Comparison of ENCODE assay signal across 19 cellular contexts in genomic region chr17:77620282-77620681, GRCh38.
A peak's percentile ranks its signal among the peaks of the same experiment; 100 is the strongest.
DNase-seq lines count a peak whose midpoint lies in the region; ATAC-seq, FAIRE-seq and TF ChIP-seq lines count a peak whose summit lies in the region.
"Had no signal": no experiment of that assay in that cellular context is flagged by ENCODE, and none has a peak within 500 bp of the region (broad histone marks: within the 10 kb centered on the region; RNA-seq: fewer than 3 reads in every experiment).

No MANE protein-coding gene starts in this region.

- no peak for TF ChIP-seq CTCF in A549 (IDR thresholded peaks at IDR 0.05)
- TF ChIP-seq CTCF in RWPE2 (IDR thresholded peaks at IDR 0.05; ENCODE audit: poor library complexity, severe bottlenecking): no peak
- TF ChIP-seq CTCF in endodermal cell (conservative IDR thresholded peaks at IDR 0.05): no peak
- no peak for TF ChIP-seq CTCF in osteocyte (IDR thresholded peaks at IDR 0.05)

- H3K27me3 ChIP-seq in RWPE2 (ENCODE audit: insufficient read depth, poor library complexity, severe bottlenecking): no peaks in the 10 kb centered on the region
- no peaks in the 10 kb centered on the region for H3K27me3 ChIP-seq in endodermal cell (ENCODE audit: control insufficient read depth, insufficient read depth, low read length, poor library complexity, severe bottlenecking)

- H3K4me2 ChIP-seq in A549: no peak overlapping the region

- WGBS in A549 (ENCODE audit: missing lambda C conversion rate): 61% methylated on average over 5 of the region's 5 CpGs
- whole genome bisulfite sequencing in endodermal cell (ENCODE audit: insufficient coverage in 1 of 2, insufficient read length in 1 of 2), 2 experiments: 83 to 94% methylated on average over 2 to 5 of the region's 5 CpGs

- H3K4me1 ChIP-seq in A549: peaks cover 47% of the 10 kb centered on the region
- peaks cover 38% of the 10 kb centered on the region for H3K4me1 ChIP-seq in RWPE2 (ENCODE audit: insufficient read depth, poor library complexity, severe bottlenecking)
- no peaks in the 10 kb centered on the region for H3K4me1 ChIP-seq in endodermal cell (ENCODE audit: control insufficient read depth, insufficient read depth, low read length)
- H3K4me1 ChIP-seq: HAP-1 had no signal

- H3K9me3 Mint-ChIP-seq in endodermal cell (peaks cover 8% of the 10 kb centered on the region), osteocyte (ENCODE audit: unreplicated experiment) (peaks cover 5% of the 10 kb centered on the region)
- H3K9me3 Mint-ChIP-seq: CD4-positive, alpha-beta T cell; HFFc6 had no signal

- FAIRE-seq in A549 (lab: Jason Lieb, UNC): no peak
- FAIRE-seq: GM12878, H1 had no signal

- POLR2A ChIA-PET in A549 (lab: Yijun Ruan, JAX): interaction anchor here (2.3 kb wide), 1 partner anchor 338 kb away, joined by 8 read pairs; the partner anchor contains the start of gene TNRC6C

- no peak overlapping the region for H3K4me3 Mint-ChIP-seq in endodermal cell
- no peak overlapping the region for H3K4me3 Mint-ChIP-seq in osteocyte (ENCODE audit: unreplicated experiment)
- H3K4me3 Mint-ChIP-seq: B cell; CD4-positive, alpha-beta T cell had no signal

- H3K27ac ChIP-seq in A549 (peak overlapping the region; percentile 84 to 95), RWPE2 (ENCODE audit: poor library complexity, severe bottlenecking) (peak overlapping the region; percentile 94), endodermal cell (ENCODE audit: low read depth, low read length) (no peak overlapping the region)

- no peaks in the 10 kb centered on the region for H3K36me3 ChIP-seq in RWPE2 (ENCODE audit: low read depth)
- no peaks in the 10 kb centered on the region for H3K36me3 ChIP-seq in endodermal cell (ENCODE audit: control insufficient read depth, insufficient read depth, low read length)
- H3K36me3 ChIP-seq: HAP-1 had no signal

- TF ChIP-seq EP300 in A549 (IDR thresholded peaks at IDR 0.05): no peak

- TF ChIP-seq POLR2A in A549 (IDR thresholded peaks at IDR 0.05; ENCODE audit: low read length): no peak

- no peak overlapping the region for H3K9ac ChIP-seq in endodermal cell (ENCODE audit: extremely low read depth, low read length, poor library complexity, severe bottlenecking)

- H3K4me1 Mint-ChIP-seq in endodermal cell (peaks cover 3% of the 10 kb centered on the region), osteocyte (ENCODE audit: unreplicated experiment) (peaks cover 35% of the 10 kb centered on the region)

- no peaks in the 10 kb centered on the region for H3K36me3 Mint-ChIP-seq in endodermal cell (ENCODE audit: low read depth)
- H3K36me3 Mint-ChIP-seq in osteocyte (ENCODE audit: unreplicated experiment): no peaks in the 10 kb centered on the region

- no peak for TF ChIP-seq RAD21 in A549 (conservative IDR thresholded peaks at IDR 0.05 in 1 of 2, IDR thresholded peaks at IDR 0.05 in 1 of 2)

- CTCF ChIA-PET in A549 (lab: Yijun Ruan, JAX): interaction anchor here (1.5 to 3.3 kb wide), 2 partner anchors 26 to 78 kb away, joined by 5 to 13 read pairs; no protein-coding TSS in a partner anchor

- peaks cover 21% of the 10 kb centered on the region for H3K9me3 ChIP-seq in A549
- H3K9me3 ChIP-seq in RWPE2 (ENCODE audit: severe bottlenecking): no peaks in the 10 kb centered on the region
- peaks cover 12% of the 10 kb centered on the region for H3K9me3 ChIP-seq in endodermal cell (ENCODE audit: control insufficient read depth, low read length)
- H3K9me3 ChIP-seq: HAP-1 had no signal

- DNase-seq in A549 (ENCODE audit: low read depth in 1 of 2, low spot score in 1 of 2) (no peak), RWPE2 (ENCODE audit: low spot score) (peak; percentile 7), endodermal cell (peak; percentile 17), osteocyte (ENCODE audit: extremely low spot score, unreplicated experiment) (no peak), NOMO-1 (lab: John Stamatoyannopoulos, UW; ENCODE audit: unreplicated experiment in 2 of 2) (no peak)
- DNase-seq: 8988T; C1 segment of cervical spinal cord; Calu3; CD4-positive, alpha-beta T cell; DMS79 had no signal

- H3K27me3 Mint-ChIP-seq in endodermal cell (ENCODE audit: insufficient read depth) (no peaks in the 10 kb centered on the region), osteocyte (ENCODE audit: unreplicated experiment) (peaks cover 7% of the 10 kb centered on the region)
- H3K27me3 Mint-ChIP-seq: CD4-positive, alpha-beta T cell had no signal

- H3K27ac Mint-ChIP-seq in endodermal cell (no peak overlapping the region), osteocyte (ENCODE audit: unreplicated experiment) (peak overlapping the region; percentile 56)
- H3K27ac Mint-ChIP-seq: B cell; CD4-positive, alpha-beta T cell; HFFc6; IgD-negative memory B cell had no signal

- H3K4me3 ChIP-seq in A549: no peak overlapping the region
- no peak overlapping the region for H3K4me3 ChIP-seq in RWPE2 (ENCODE audit: severe bottlenecking)
- H3K4me3 ChIP-seq in endodermal cell (ENCODE audit: low read length): no peak overlapping the region
- H3K4me3 ChIP-seq: GM12878, HAP-1 had no signal

- ATAC-seq in A549 (no peak), RWPE2 (ENCODE audit: low read depth) (no peak), HG03571 (IDR thresholded peaks at IDR 0.05; ENCODE audit: unreplicated experiment) (no peak), GM18858 (IDR thresholded peaks at IDR 0.05; ENCODE audit: unreplicated experiment) (no peak), HG03139 (IDR thresholded peaks at IDR 0.05; ENCODE audit: unreplicated experiment) (no peak)
- ATAC-seq: GM12878 had no signal

TF ChIP-seq in A549, 52 proteins besides CTCF, POLR2A, EP300 and RAD21:
- TF ChIP-seq ZFP36 (IDR thresholded peaks at IDR 0.05; ENCODE audit: borderline replicate concordance, partially characterized antibody): no peak
- peak; percentile 6; the same call in 1 of the 2 replicates for TF ChIP-seq MAX (IDR thresholded peaks at IDR 0.05)
- TF ChIP-seq, protein P1, sequence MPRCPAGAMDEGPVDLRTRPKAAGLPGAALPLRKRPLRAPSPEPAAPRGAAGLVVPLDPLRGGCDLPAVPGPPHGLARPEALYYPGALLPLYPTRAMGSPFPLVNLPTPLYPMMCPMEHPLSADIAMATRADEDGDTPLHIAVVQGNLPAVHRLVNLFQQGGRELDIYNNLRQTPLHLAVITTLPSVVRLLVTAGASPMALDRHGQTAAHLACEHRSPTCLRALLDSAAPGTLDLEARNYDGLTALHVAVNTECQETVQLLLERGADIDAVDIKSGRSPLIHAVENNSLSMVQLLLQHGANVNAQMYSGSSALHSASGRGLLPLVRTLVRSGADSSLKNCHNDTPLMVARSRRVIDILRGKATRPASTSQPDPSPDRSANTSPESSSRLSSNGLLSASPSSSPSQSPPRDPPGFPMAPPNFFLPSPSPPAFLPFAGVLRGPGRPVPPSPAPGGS (IDR thresholded peaks at IDR 0.05): no peak

Comparison
In these comparisons a context has a peak if more than half of its experiments do, and no peak if none do; other contexts are left out.
1. DNase-seq: peak in RWPE2 (single experiment) and endodermal cell (single experiment); none in A549 (0 of 2), osteocyte (single experiment) and NOMO-1 (0 of 2).